Comparison of ENCODE assay signal across 19 cellular contexts in the genomic region with DNA sequence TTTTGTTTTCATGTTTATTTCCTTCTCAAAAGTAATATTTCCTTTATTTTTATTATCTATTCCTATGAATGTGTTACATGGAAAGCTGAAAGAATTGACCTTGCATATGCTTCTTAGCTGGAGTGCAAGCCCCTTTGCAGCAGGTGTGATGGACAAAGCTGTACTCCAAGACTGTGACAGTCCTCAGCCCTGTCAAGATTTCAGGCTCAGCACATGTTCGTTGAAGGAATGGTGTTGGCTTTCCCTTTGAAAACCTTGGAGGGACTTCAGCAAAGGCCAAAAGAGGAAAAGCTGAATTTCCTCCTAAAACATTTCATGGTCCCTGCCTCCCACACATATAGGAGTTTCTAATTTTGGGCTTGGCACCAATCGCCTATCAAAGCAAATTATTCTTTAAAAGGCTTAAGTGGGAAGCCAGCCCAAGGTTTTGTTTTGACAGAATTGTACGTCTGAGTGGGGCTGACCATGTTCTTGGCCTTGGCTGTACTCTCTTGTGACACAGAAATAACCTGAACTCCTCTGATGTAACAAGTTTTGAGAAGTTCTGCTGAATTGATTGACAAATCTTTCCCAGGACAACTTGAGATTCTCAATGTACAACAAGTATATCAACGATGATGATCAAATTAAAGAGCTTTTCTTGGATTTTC.
DNase-seq lines count a peak whose midpoint lies in the region; ATAC-seq and TF ChIP-seq lines count a peak whose summit lies in the region.
"Had no signal": no experiment of that assay in that cellular context is flagged by ENCODE, and none has a peak within 500 bp of the region (broad histone marks: within the 10 kb centered on the region; RNA-seq: fewer than 3 reads in every experiment).

No MANE protein-coding gene starts in this region.

- H3K27ac Mint-ChIP-seq in MCF 10A (ENCODE audit: low read depth, unreplicated experiment) = peak overlapping the region; percentile 94
- H3K27ac Mint-ChIP-seq: activated CD4-positive, alpha-beta memory T cell treated with anti-CD3 and anti-CD28 coated beads for 36 hours; nephron progenitor cell; T-helper 1 cell treated with Interleukin-12 subunit alpha and Interleukin-12 subunit beta and Interleukin-4 antibody, amounts not matched to agents 30 μg/mL and 1 μg/mL, for 36 hours had no signal

- peaks cover 5% of the 10 kb centered on the region for H3K36me3 Mint-ChIP-seq in MCF 10A (ENCODE audit: insufficient read depth, unreplicated experiment)
- no peaks in the 10 kb centered on the region for H3K36me3 Mint-ChIP-seq in activated T-cell treated with anti-CD3 and anti-CD28 coated beads, Interleukin-2, amount 50 U/mL, for 4 hours (ENCODE audit: insufficient read depth)
- H3K36me3 Mint-ChIP-seq: activated CD4-positive, alpha-beta memory T cell treated with anti-CD3 and anti-CD28 coated beads for 36 hours had no signal

- no peaks in the 10 kb centered on the region for H3K9me3 Mint-ChIP-seq in MCF 10A (ENCODE audit: unreplicated experiment)
- no peaks in the 10 kb centered on the region for H3K9me3 Mint-ChIP-seq in activated T-cell treated with anti-CD3 and anti-CD28 coated beads, Interleukin-2, amount 50 U/mL, for 4 hours
- H3K9me3 Mint-ChIP-seq: activated CD4-positive, alpha-beta memory T cell treated with anti-CD3 and anti-CD28 coated beads for 36 hours; nephron progenitor cell; T-helper 1 cell treated with Interleukin-12 subunit alpha and Interleukin-12 subunit beta and Interleukin-4 antibody, amounts not matched to agents 30 μg/mL and 1 μg/mL, for 36 hours had no signal

- in situ Hi-C loops in mammary epithelial cell (cut with MboI; ENCODE audit: low sequenced_read_pairs in 2 of 2) (no loop called here), gastrocnemius medialis (cut with MboI; ENCODE audit: low sequenced_read_pairs in 4 of 4) (loop anchor here in 2 of 4 donors (10.0 kb wide), 1 partner anchor 52 kb away; no protein-coding TSS in a partner anchor), GM23248 (cut with MboI) (no loop called here)

- CTCF ChIA-PET in MCF 10A (lab: Yijun Ruan, JAX) = interaction anchor here (0.7 to 7.9 kb wide), 20 partner anchors 8 to 193 kb away, joined by 3 to 163 read pairs (median 4); no protein-coding TSS in a partner anchor
- CTCF ChIA-PET in mammary epithelial cell (lab: Charles Lee; ENCODE audit: low non-redundant PET) = interaction anchor here (1.7 kb wide), 1 partner anchor 54 kb away, joined by 8 read pairs; no protein-coding TSS in a partner anchor

- H3K27me3 Mint-ChIP-seq in MCF 10A (ENCODE audit: insufficient read depth, unreplicated experiment) = no peaks in the 10 kb centered on the region
- peaks cover 4% of the 10 kb centered on the region for H3K27me3 Mint-ChIP-seq in activated T-cell treated with anti-CD3 and anti-CD28 coated beads, Interleukin-2, amount 50 U/mL, for 4 hours (ENCODE audit: low read depth)

- 5% methylated on average over 4 of the region's 4 CpGs for WGBS in mammary epithelial cell (ENCODE audit: low coverage, missing lambda C conversion rate)
- 20 to 23% methylated on average over 4 of the region's 4 CpGs for WGBS in GM23248 (ENCODE audit: low coverage in 1 of 2, low lambda C conversion rate in 2 of 2, missing lambda C conversion rate in 2 of 2), 2 experiments

- POLR2A ChIA-PET in MCF 10A (lab: Yijun Ruan, JAX) = interaction anchor here (0.6 to 10.2 kb wide), 25 partner anchors 9 to 1347 kb away, joined by 3 to 306 read pairs (median 11); a partner anchor contains a TSS

- intact Hi-C loops in MCF 10A (cut with micrococcal nuclease) (no loop called here), mammary epithelial cell (cut with micrococcal nuclease) (loop anchor here (5.0 kb wide), 1 partner anchor 200 kb away; no protein-coding TSS in a partner anchor), left ventricle myocardium superior (cut with micrococcal nuclease) (no loop called here), gastrocnemius medialis (cut with DNase I; ENCODE audit: low total_unique reads) (loop anchor here (1.0 to 2.0 kb wide), 5 partner anchors 22 to 194 kb away; a partner anchor contains a TSS), vagina (cut with DNase I) (loop anchor here (2.0 to 5.0 kb wide), 2 partner anchors 35 to 194 kb away; a partner anchor contains a TSS)

- ATAC-seq in left ventricle myocardium superior (peak; percentile 82), gastrocnemius medialis (peak; percentile 75 to 79)
- ATAC-seq in activated T-cell treated with anti-CD3 and anti-CD28 coated beads, Interleukin-2, amount 50 U/mL, for 4 hours = no peak

- no peaks in the 10 kb centered on the region for H3K9me2 ChIP-seq in GM23248 (ENCODE audit: insufficient read depth)

- H3K36me3 ChIP-seq in mammary epithelial cell (ENCODE audit: insufficient read depth, low read length) = no peaks in the 10 kb centered on the region
- H3K36me3 ChIP-seq in gastrocnemius medialis = no peaks in the 10 kb centered on the region
- H3K36me3 ChIP-seq in vagina = no peaks in the 10 kb centered on the region
- no peaks in the 10 kb centered on the region for H3K36me3 ChIP-seq in GM23248 (ENCODE audit: low read depth)
- H3K36me3 ChIP-seq: BE2C had no signal

- TF ChIP-seq POLR2A in gastrocnemius medialis (IDR thresholded peaks at IDR 0.05) (peak; percentile 33 to 58), vagina (IDR thresholded peaks at IDR 0.05) (no peak)

- H3K79me2 ChIP-seq in mammary epithelial cell (ENCODE audit: insufficient read depth, low read length) (no peaks in the 10 kb centered on the region), GM23248 (ENCODE audit: insufficient read depth) (no peaks in the 10 kb centered on the region)

- peak overlapping the region; percentile 11 for H3K4me3 Mint-ChIP-seq in MCF 10A (ENCODE audit: unreplicated experiment)
- H3K4me3 Mint-ChIP-seq in activated T-cell treated with anti-CD3 and anti-CD28 coated beads, Interleukin-2, amount 50 U/mL, for 4 hours = no peak overlapping the region
- H3K4me3 Mint-ChIP-seq: activated CD4-positive, alpha-beta memory T cell treated with anti-CD3 and anti-CD28 coated beads for 36 hours; nephron progenitor cell; T-helper 1 cell treated with Interleukin-12 subunit alpha and Interleukin-12 subunit beta and Interleukin-4 antibody, amounts not matched to agents 30 μg/mL and 1 μg/mL, for 36 hours had no signal

- peaks cover 65% of the 10 kb centered on the region for H3K4me1 Mint-ChIP-seq in MCF 10A (ENCODE audit: insufficient read depth, unreplicated experiment)
- no peaks in the 10 kb centered on the region for H3K4me1 Mint-ChIP-seq in activated T-cell treated with anti-CD3 and anti-CD28 coated beads, Interleukin-2, amount 50 U/mL, for 4 hours (ENCODE audit: low read depth)

- dilution Hi-C loops in mammary epithelial cell (cut with HindIII; ENCODE audit: low sequenced_read_pairs) = no loop called here

- H3K4me1 ChIP-seq in mammary epithelial cell (ENCODE audit: insufficient read depth, low read length) = peaks cover 5% of the 10 kb centered on the region
- peaks cover 21 to 35% of the 10 kb centered on the region in 2 donors for H3K4me1 ChIP-seq in gastrocnemius medialis
- H3K4me1 ChIP-seq in vagina = peaks cover 26% of the 10 kb centered on the region
- no peaks in the 10 kb centered on the region for H3K4me1 ChIP-seq in GM23248 (ENCODE audit: insufficient read depth)
- H3K4me1 ChIP-seq: BE2C had no signal

- H3K27ac ChIP-seq in mammary epithelial cell (ENCODE audit: insufficient read depth, low read depth, low read length) = no peak overlapping the region
- peak overlapping the region; percentile 64 to 83 (median 74) for H3K27ac ChIP-seq in gastrocnemius medialis
- peak overlapping the region; percentile 75 for H3K27ac ChIP-seq in vagina
- H3K27ac ChIP-seq in GM23248 = no peak overlapping the region

- no peaks in the 10 kb centered on the region for H3F3A ChIP-seq in GM23248 (ENCODE audit: insufficient read depth)

- no peak overlapping the region for H3K4me3 ChIP-seq in mammary epithelial cell (replicated peaks in 1 of 3; ENCODE audit: insufficient read depth in 1 of 3, low read depth in 2 of 3, low read length in 3 of 3)
- no peak overlapping the region for H3K4me3 ChIP-seq in gastrocnemius medialis
- no peak overlapping the region for H3K4me3 ChIP-seq in vagina
- no peak overlapping the region for H3K4me3 ChIP-seq in GM23248

- H3K9ac ChIP-seq in mammary epithelial cell (ENCODE audit: insufficient read depth, low read length) (no peak overlapping the region), GM23248 (no peak overlapping the region)

- BruUV-seq in MCF 10A (replicated peaks; lab: Mats Ljungman, UMichigan) (no TSS peak), mammary epithelial cell (replicated peaks; lab: Mats Ljungman, UMichigan) (no TSS peak)

- H4K20me1 ChIP-seq in mammary epithelial cell (ENCODE audit: insufficient read depth, low read length) (no peaks in the 10 kb centered on the region), GM23248 (ENCODE audit: insufficient read depth) (no peaks in the 10 kb centered on the region)

- H3K9me3 ChIP-seq in mammary epithelial cell (replicated peaks; ENCODE audit: insufficient read depth, low read length) (no peaks in the 10 kb centered on the region), gastrocnemius medialis (no peaks in the 10 kb centered on the region), vagina (no peaks in the 10 kb centered on the region), GM23248 (ENCODE audit: low read depth) (no peaks in the 10 kb centered on the region)
- H3K9me3 ChIP-seq: BE2C had no signal

- no peaks in the 10 kb centered on the region for H3K27me3 ChIP-seq in mammary epithelial cell (ENCODE audit: insufficient read depth, low read length)
- H3K27me3 ChIP-seq in gastrocnemius medialis = no peaks in the 10 kb centered on the region
- H3K27me3 ChIP-seq in vagina = no peaks in the 10 kb centered on the region
- H3K27me3 ChIP-seq in GM23248 (replicated peaks; ENCODE audit: insufficient read depth) = 0 out of 2 replicates have a peak, but pooled peaks cover 8% of the 10 kb centered on the region
- H3K27me3 ChIP-seq: BE2C had no signal

- no peak for TF ChIP-seq CTCF in MCF 10A (IDR thresholded peaks at IDR 0.05; ENCODE audit: unreplicated experiment)
- no peak for TF ChIP-seq CTCF in mammary epithelial cell (conservative IDR thresholded peaks at IDR 0.05 in 1 of 2, IDR thresholded peaks at IDR 0.05 in 1 of 2; ENCODE audit: extremely low read depth in 1 of 2, insufficient read depth in 1 of 2, low read depth in 1 of 2, low read length in 2 of 2)
- TF ChIP-seq CTCF in gastrocnemius medialis (IDR thresholded peaks at IDR 0.05 in 4 of 5, conservative IDR thresholded peaks at IDR 0.05 in 1 of 5) = no peak
- no peak for TF ChIP-seq CTCF in vagina (IDR thresholded peaks at IDR 0.05)

- H2AFZ ChIP-seq in mammary epithelial cell (ENCODE audit: low read depth, low read length) (no peak overlapping the region), GM23248 (no peak overlapping the region)

- DNase-seq in MCF 10A (ENCODE audit: unreplicated experiment) (peak; percentile 42), mammary epithelial cell (no peak), left ventricle myocardium superior (no peak), gastrocnemius medialis (peak; percentile 57 to 71), vagina (ENCODE audit: extremely low spot score in 2 of 2) (no peak), GM23248 (no peak), NCI-H748 treated with DMSO at 0.1 percent for 48 hours (lab: John Stamatoyannopoulos, UW) (no peak)
- DNase-seq in activated T-cell treated with anti-CD3 and anti-CD28 coated beads, Interleukin-2, amount 50 U/mL, for 4 hours = no peak
- DNase-seq: 8988T; activated CD4-positive, alpha-beta memory T cell treated with anti-CD3 and anti-CD28 coated beads for 36 hours; activated naive CD4-positive, alpha-beta T cell; anterior cingulate cortex; BE2C; GOT3; hypothalamus; kidney; NCI-H1105 treated with DMSO at 0.1 percent for 48 hours; nephron progenitor cell had no signal

- H3K4me2 ChIP-seq in mammary epithelial cell (ENCODE audit: insufficient read depth, low read depth, low read length) (no peak overlapping the region), GM23248 (ENCODE audit: unreplicated experiment) (no peak overlapping the region)

Comparison
In these comparisons a context has a peak if more than half of its experiments do, and no peak if none do; other contexts are left out.
1. DNase-seq: peak in MCF 10A (single experiment) and gastrocnemius medialis (2 of 2); none in mammary epithelial cell (single experiment), left ventricle myocardium superior (single experiment), vagina (0 of 2), activated T-cell treated with anti-CD3 and anti-CD28 coated beads, Interleukin-2, amount 50 U/mL, for 4 hours (single experiment), GM23248 (single experiment) and NCI-H748 treated with DMSO at 0.1 percent for 48 hours (single experiment).
2. intact Hi-C loops: an anchor here in mammary epithelial cell (5.0 kb wide), gastrocnemius medialis (1.0 to 2.0 kb wide) and vagina (2.0 to 5.0 kb wide); none called in MCF 10A and left ventricle myocardium superior.
3. H3K27ac ChIP-seq: peak in gastrocnemius medialis (4 of 4) and vagina (single experiment); none in mammary epithelial cell (single experiment) and GM23248 (single experiment).
4. ATAC-seq: peak in left ventricle myocardium superior (single experiment) and gastrocnemius medialis (2 of 2); none in activated T-cell treated with anti-CD3 and anti-CD28 coated beads, Interleukin-2, amount 50 U/mL, for 4 hours (0 of 2).
5. POLR2A ChIP-seq: peak in gastrocnemius medialis (2 of 2); none in vagina (0 of 2).